Comparison of ENCODE assay signal across 9 cellular contexts in the genomic region with DNA sequence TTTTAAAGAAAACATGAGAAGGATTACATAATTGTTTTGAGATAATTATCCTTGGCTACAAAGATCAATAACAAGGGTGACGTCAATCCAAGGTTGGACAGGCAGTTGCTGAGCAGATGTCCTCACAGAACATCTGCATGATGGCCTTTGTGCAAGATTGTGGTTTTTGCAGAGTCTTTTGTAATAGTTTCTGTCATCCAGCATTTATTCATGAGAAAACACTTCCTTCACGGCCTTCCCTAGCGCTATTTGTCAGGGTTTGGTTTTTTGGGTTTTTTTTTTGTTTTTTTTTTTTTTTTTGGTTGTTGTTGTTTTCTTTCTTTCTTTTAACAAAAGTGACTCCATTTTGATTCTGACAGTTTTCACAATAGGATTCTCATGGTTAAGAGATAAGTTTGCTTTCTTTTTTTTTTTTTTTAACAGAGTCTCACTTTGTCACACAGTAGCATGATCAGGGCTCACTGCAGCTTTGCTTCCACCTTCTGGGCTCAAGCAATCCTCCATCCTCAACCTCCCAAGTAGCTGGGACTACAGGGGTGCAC. TPM values are rescaled to one million over a fixed set of nuclear protein-coding genes. Genes with fewer than 3 reads are reported as not detected.
A peak's percentile ranks its signal among the peaks of the same experiment; 100 is the strongest.
DNase-seq lines count a peak whose midpoint lies in the region; ATAC-seq, FAIRE-seq and TF ChIP-seq lines count a peak whose summit lies in the region.
"Had no signal": no experiment of that assay in that cellular context is flagged by ENCODE, and none has a peak within 500 bp of the region (broad histone marks: within the 10 kb centered on the region; RNA-seq: fewer than 3 reads in every experiment).

No MANE protein-coding gene starts in this region.

- H3K27ac ChIP-seq in KMS-11, result peak overlapping the region; percentile 99
- no peak overlapping the region for H3K27ac ChIP-seq in pancreas
- H3K27ac ChIP-seq: VCaP had no signal

- H3K4me3 ChIP-seq in KMS-11 (IDR thresholded peaks at IDR 0.05; ENCODE audit: insufficient read depth, low read depth, low read length), result no peak overlapping the region
- H3K4me3 ChIP-seq in cardiac fibroblast (replicated peaks in 1 of 2; ENCODE audit: low read depth in 2 of 2, low read length in 2 of 2), result no peak overlapping the region
- H3K4me3 ChIP-seq in pancreas, result no peak overlapping the region

- H3K4me1 Mint-ChIP-seq in immature natural killer cell, result no peaks in the 10 kb centered on the region

- ATAC-seq in pancreas (peak in 3 of 4 donors; percentile 37 to 78 (median 64)), HG03045 (IDR thresholded peaks at IDR 0.05; ENCODE audit: unreplicated experiment) (no peak)

- FAIRE-seq in pancreas (lab: Jason Lieb, UNC), result no peak

- 70 to 78% methylated on average over 3 of the region's 3 CpGs for WGBS in pancreas, 2 donors

- peak overlapping the region; percentile 86 for H3K4me2 ChIP-seq in KMS-11

- TF ChIP-seq CTCF in KMS-11 (conservative IDR thresholded peaks at IDR 0.05; ENCODE audit: low read depth, low read length) (no peak), cardiac fibroblast (IDR thresholded peaks at IDR 0.05; ENCODE audit: low read depth, low read length) (no peak), pancreas (IDR thresholded peaks at IDR 0.05) (no peak)

- no peaks in the 10 kb centered on the region for H3K36me3 ChIP-seq in KMS-11 (ENCODE audit: insufficient read depth)
- no peaks in the 10 kb centered on the region for H3K36me3 ChIP-seq in pancreas

- H3K27me3 Mint-ChIP-seq in immature natural killer cell (ENCODE audit: low read depth in 3 of 3), result no peaks in the 10 kb centered on the region

- intact Hi-C loops in pancreas (cut with DNase I), result no loop called here

- H3K4me3 Mint-ChIP-seq in immature natural killer cell, result no peak overlapping the region

- H3K9me3 ChIP-seq in pancreas, result no peaks in the 10 kb centered on the region

- no peak overlapping the region for H3K27ac Mint-ChIP-seq in immature natural killer cell

- H3K27me3 ChIP-seq in KMS-11 (ENCODE audit: insufficient read depth, low read depth), result no peaks in the 10 kb centered on the region
- H3K27me3 ChIP-seq in pancreas, result no peaks in the 10 kb centered on the region

- H3K9me3 Mint-ChIP-seq in immature natural killer cell, result no peaks in the 10 kb centered on the region

- peaks cover 97% of the 10 kb centered on the region for H3K4me1 ChIP-seq in KMS-11 (ENCODE audit: low read depth, poor library complexity, severe bottlenecking)
- no peaks in the 10 kb centered on the region for H3K4me1 ChIP-seq in pancreas

- DNase-seq in GM04504 (ENCODE audit: low read depth) (peak; percentile 93), cardiac fibroblast (ENCODE audit: low read depth in 2 of 2) (peak; percentile 66 to 97), pancreas (no peak), NCI-H1417 treated with DMSO at 0.1 percent for 48 hours (lab: John Stamatoyannopoulos, UW) (no peak), DMS114 treated with DMSO at 0.1 percent for 48 hours (lab: John Stamatoyannopoulos, UW; ENCODE audit: unreplicated experiment) (no peak), immature natural killer cell (no peak)

- H4K20me1 ChIP-seq in KMS-11 (ENCODE audit: insufficient read depth), result no peaks in the 10 kb centered on the region

- peak overlapping the region; percentile 81 for H3K9ac ChIP-seq in KMS-11

- H3K36me3 Mint-ChIP-seq in immature natural killer cell, result no peaks in the 10 kb centered on the region

- H2AFZ ChIP-seq in KMS-11 (ENCODE audit: low read depth), result 0 out of 2 replicates have a peak overlapping the region, but pooled peaks have one; percentile 0

- H3K79me2 ChIP-seq in KMS-11 (ENCODE audit: insufficient read depth, low read depth), result no peaks in the 10 kb centered on the region

RNA-seq across cellular contexts. Expression of a gene that starts 31.5 kb away (rescaled TPM):
- total RNA-seq in pancreas, result 10 to 100 TPM; 16.6 to 31.6 (median 20.1) TPM
- polyA plus RNA-seq in pancreas, result 10 to 100 TPM in 1 of 2 donors, 1 to 10 TPM in 1; 9.0 to 14.9 TPM
- polyA plus RNA-seq in immature natural killer cell, result 10 to 100 TPM; 35.9 to 45.7 (median 38.8) TPM

Comparison
In these comparisons a context has a peak if more than half of its experiments do, and no peak if none do; other contexts are left out.
1. DNase-seq: peak in GM04504 (single experiment) and cardiac fibroblast (2 of 2); none in pancreas (0 of 6), NCI-H1417 treated with DMSO at 0.1 percent for 48 hours (single experiment), DMS114 treated with DMSO at 0.1 percent for 48 hours (single experiment) and immature natural killer cell (0 of 3).